In genomic region chr12:47882796-47883546, GRCh38 we compare ENCODE assay signal across 8 cellular contexts. TPM values are rescaled to one million over a fixed set of nuclear protein-coding genes. Genes with fewer than 3 reads are reported as not detected.
DNase-seq lines count a peak whose midpoint lies in the region; ATAC-seq and TF ChIP-seq lines count a peak whose summit lies in the region.

No MANE protein-coding gene starts in this region.

- H3K4me3 Mint-ChIP-seq in CD4-positive, CD25-positive, alpha-beta regulatory T cell, result peak overlapping the region; percentile 83 to 93 (median 90)
- H3K4me3 Mint-ChIP-seq in glutamatergic neuron (ENCODE audit: unreplicated experiment), result no peak overlapping the region

- no peaks in the 10 kb centered on the region for H3K27me3 ChIP-seq in CD4-positive, CD25-positive, alpha-beta regulatory T cell (ENCODE audit: control insufficient read depth, insufficient read depth, low read length)
- H3K27me3 ChIP-seq in right cardiac atrium (ENCODE audit: control insufficient read depth, insufficient read depth), result no peaks in the 10 kb centered on the region

- H3K9me3 Mint-ChIP-seq in CD4-positive, CD25-positive, alpha-beta regulatory T cell, result no peaks in the 10 kb centered on the region
- H3K9me3 Mint-ChIP-seq in glutamatergic neuron (ENCODE audit: unreplicated experiment), result peaks cover 4% of the 10 kb centered on the region

- peaks cover 5% of the 10 kb centered on the region for H3K36me3 Mint-ChIP-seq in CD4-positive, CD25-positive, alpha-beta regulatory T cell
- no peaks in the 10 kb centered on the region for H3K36me3 Mint-ChIP-seq in glutamatergic neuron (ENCODE audit: unreplicated experiment)

- peaks cover 41% of the 10 kb centered on the region for H3K4me1 ChIP-seq in CD4-positive, CD25-positive, alpha-beta regulatory T cell (ENCODE audit: control insufficient read depth, insufficient read depth, low read length, poor library complexity, severe bottlenecking)
- H3K4me1 ChIP-seq in right cardiac atrium (ENCODE audit: control insufficient read depth, insufficient read depth, low read length), result no peaks in the 10 kb centered on the region

- H3K36me3 ChIP-seq in CD4-positive, CD25-positive, alpha-beta regulatory T cell (ENCODE audit: control insufficient read depth, insufficient read depth, low read length), result no peaks in the 10 kb centered on the region

- peak; percentile 79 to 88 for ATAC-seq in CD4-positive, CD25-positive, alpha-beta regulatory T cell (ENCODE audit: low read depth in 2 of 2)
- ATAC-seq in GM19043 (IDR thresholded peaks at IDR 0.05; ENCODE audit: low read depth, unreplicated experiment), result peak; percentile 84
- ATAC-seq in HG03103 (IDR thresholded peaks at IDR 0.05; ENCODE audit: low read depth, unreplicated experiment), result peak; percentile 76
- ATAC-seq in right cardiac atrium, result peak; percentile 30 to 43
- no peak for ATAC-seq in left lobe of liver

- intact Hi-C loops in right cardiac atrium (cut with DNase I), result no loop called here

- no peak for TF ChIP-seq CTCF in glutamatergic neuron (IDR thresholded peaks at IDR 0.05; ENCODE audit: partially characterized antibody, unreplicated experiment)

- WGBS in right cardiac atrium, result 45% methylated on average over 16 of the region's 16 CpGs

- H3K27ac ChIP-seq in CD4-positive, CD25-positive, alpha-beta regulatory T cell (ENCODE audit: insufficient read depth, low read length, poor library complexity, severe bottlenecking), result peak overlapping the region; percentile 34
- no peak overlapping the region for H3K27ac ChIP-seq in right cardiac atrium (ENCODE audit: low read length)

- H3K27ac Mint-ChIP-seq in CD4-positive, CD25-positive, alpha-beta regulatory T cell, result peak overlapping the region; percentile 92 to 99 (median 98)
- H3K27ac Mint-ChIP-seq in glutamatergic neuron (ENCODE audit: unreplicated experiment), result no peak overlapping the region

- H3K4me1 Mint-ChIP-seq in CD4-positive, CD25-positive, alpha-beta regulatory T cell, result peaks cover 18 to 58% (median 50%) of the 10 kb centered on the region in 4 donors
- no peaks in the 10 kb centered on the region for H3K4me1 Mint-ChIP-seq in glutamatergic neuron (ENCODE audit: low read depth, unreplicated experiment)

- no peaks in the 10 kb centered on the region for H3K27me3 Mint-ChIP-seq in CD4-positive, CD25-positive, alpha-beta regulatory T cell
- H3K27me3 Mint-ChIP-seq in glutamatergic neuron (ENCODE audit: unreplicated experiment), result no peaks in the 10 kb centered on the region

- peak in 2 of 3 donors; percentile 54 to 87 for DNase-seq in CD4-positive, CD25-positive, alpha-beta regulatory T cell
- DNase-seq in UCSD-AML1 (lab: John Stamatoyannopoulos, UW; ENCODE audit: unreplicated experiment), result peak; percentile 68
- peak in 1 of 3 donors; percentile 70 for DNase-seq in right cardiac atrium
- DNase-seq in left lobe of liver (ENCODE audit: low spot score), result no peak
- no peak for DNase-seq in glutamatergic neuron
- no peak for DNase-seq in islet precursor cell

- H3K4me3 ChIP-seq in CD4-positive, CD25-positive, alpha-beta regulatory T cell (ENCODE audit: low read depth, low read length), result peak overlapping the region; percentile 70
- no peak overlapping the region for H3K4me3 ChIP-seq in right cardiac atrium (ENCODE audit: low read length)

- H3K9me3 ChIP-seq in CD4-positive, CD25-positive, alpha-beta regulatory T cell (ENCODE audit: control insufficient read depth in 2 of 2, low read length in 2 of 2), result no peaks in the 10 kb centered on the region
- no peaks in the 10 kb centered on the region for H3K9me3 ChIP-seq in right cardiac atrium (ENCODE audit: control insufficient read depth, low read length)

RNA-seq across cellular contexts. Expression of gene VDR, which starts 21.8 kb away (rescaled TPM):
- total RNA-seq in CD4-positive, CD25-positive, alpha-beta regulatory T cell, result 2.9 TPM
- polyA plus RNA-seq in CD4-positive, CD25-positive, alpha-beta regulatory T cell, result 1 to 10 TPM; 1.6 to 4.5 (median 2.5) TPM
- 1 to 10 TPM in 2 of 4 donors, under 1 TPM in 2; 0.93 to 3.0 (median 1.3) TPM for total RNA-seq in right cardiac atrium
- 0.27 TPM for polyA plus RNA-seq in right cardiac atrium
- total RNA-seq in left lobe of liver, result 0.28 TPM
- total RNA-seq in glutamatergic neuron (ENCODE audit: unreplicated experiment), result not detected

Comparison
In these comparisons a context has a peak if more than half of its experiments do, and no peak if none do; other contexts are left out.
1. DNase-seq: peak in CD4-positive, CD25-positive, alpha-beta regulatory T cell (2 of 3) and UCSD-AML1 (single experiment); none in left lobe of liver (single experiment), glutamatergic neuron (single experiment) and islet precursor cell (single experiment).